Comparison of ENCODE assay signal across 1 cellular context in genomic region chr2:135815269-135815668, GRCh38.
TF ChIP-seq lines count a peak whose summit lies in the region.

No MANE protein-coding gene starts in this region.

TF ChIP-seq in GM23338, 12 proteins besides CTCF, POLR2A, EP300 and RAD21 (continued from another document):
- TF ChIP-seq REST (IDR thresholded peaks at IDR 0.05; ENCODE audit: unreplicated experiment) (no peak), ZNF462 (CRISPR knock-in tag; IDR thresholded peaks at IDR 0.05) (no peak), EZH2phosphoT487 (IDR thresholded peaks at IDR 0.05; ENCODE audit: unreplicated experiment) (no peak), NANOG (IDR thresholded peaks at IDR 0.05; ENCODE audit: borderline replicate concordance) (no peak), POLR2AphosphoS5 (IDR thresholded peaks at IDR 0.05; ENCODE audit: low read depth) (no peak), CREB1 (CRISPR knock-in tag; IDR thresholded peaks at IDR 0.05; ENCODE audit: low read depth) (no peak), JUNB (IDR thresholded peaks at IDR 0.05; ENCODE audit: unreplicated experiment) (no peak)
